Comparison of ENCODE assay signal across 23 cellular contexts in the genomic region with DNA sequence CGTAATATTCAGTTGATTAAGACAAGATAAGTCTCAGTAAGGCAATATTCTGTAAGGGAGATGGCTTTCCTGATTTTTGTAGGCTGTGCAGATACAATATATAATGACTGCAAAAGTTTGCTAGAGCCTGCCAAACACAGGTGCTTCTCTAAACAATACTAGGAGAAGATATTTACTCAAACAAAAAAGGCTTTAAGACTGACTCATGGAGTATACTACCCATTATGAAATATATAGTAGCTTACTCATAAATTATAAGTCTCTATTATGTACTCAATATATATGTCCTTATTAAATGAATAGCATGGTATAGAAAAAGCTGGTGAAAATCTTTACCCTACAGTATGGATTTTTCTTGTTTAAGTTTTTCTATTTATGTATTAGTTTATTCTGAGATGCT.
A peak's percentile ranks its signal among the peaks of the same experiment; 100 is the strongest.
DNase-seq lines count a peak whose midpoint lies in the region; ATAC-seq and TF ChIP-seq lines count a peak whose summit lies in the region.
"Had no signal": no experiment of that assay in that cellular context is flagged by ENCODE, and none has a peak within 500 bp of the region (broad histone marks: within the 10 kb centered on the region; RNA-seq: fewer than 3 reads in every experiment).

No MANE protein-coding gene starts in this region.

- H3K4me3 ChIP-seq in RWPE2 (ENCODE audit: severe bottlenecking) (no peak overlapping the region), epithelial cell of esophagus (ENCODE audit: low read length) (no peak overlapping the region)
- H3K4me3 ChIP-seq: A549; BLaER1 treated with 17β-estradiol and CSF1 and Interleukin-3, amounts not matched to agents 10 nM and 100 nM had no signal

- no peaks in the 10 kb centered on the region for H3K36me3 ChIP-seq in RWPE2 (ENCODE audit: low read depth)
- H3K36me3 ChIP-seq: BLaER1 treated with 17β-estradiol and CSF1 and Interleukin-3, amounts not matched to agents 10 nM and 100 nM had no signal

- H3K9me3 ChIP-seq in RWPE2 (ENCODE audit: severe bottlenecking): no peaks in the 10 kb centered on the region

- TF ChIP-seq CTCF in RWPE2 (IDR thresholded peaks at IDR 0.05; ENCODE audit: poor library complexity, severe bottlenecking) (no peak), epithelial cell of esophagus (IDR thresholded peaks at IDR 0.05; ENCODE audit: insufficient read depth, low read depth, low read length, missing control alignments) (no peak)

- H3K27ac ChIP-seq in RWPE2 (ENCODE audit: poor library complexity, severe bottlenecking): no peak overlapping the region
- H3K27ac ChIP-seq: 22Rv1; A549; BLaER1 treated with 17β-estradiol and CSF1 and Interleukin-3, amounts not matched to agents 10 nM and 100 nM; C4-2B had no signal

- ATAC-seq in RWPE2 (ENCODE audit: low read depth): peak; percentile 79
- ATAC-seq in esophagus mucosa: peak; percentile 80
- ATAC-seq: A549 had no signal

- no peaks in the 10 kb centered on the region for H3K27me3 ChIP-seq in RWPE2 (ENCODE audit: insufficient read depth, poor library complexity, severe bottlenecking)
- H3K27me3 ChIP-seq: BLaER1 treated with 17β-estradiol and CSF1 and Interleukin-3, amounts not matched to agents 10 nM and 100 nM had no signal

- peak; percentile 25 for DNase-seq in ELR (ENCODE audit: low read depth)
- DNase-seq in RWPE2 (ENCODE audit: low spot score): no peak
- DNase-seq in epithelial cell of esophagus (ENCODE audit: low read depth): peak; percentile 32
- no peak for DNase-seq in NCI-H774 (lab: John Stamatoyannopoulos, UW)
- no peak for DNase-seq in NOMO-1 (lab: John Stamatoyannopoulos, UW; ENCODE audit: unreplicated experiment in 2 of 2)
- no peak for DNase-seq in mucosa of gallbladder (ENCODE audit: low spot score)
- no peak for DNase-seq in middle frontal gyrus (ENCODE audit: extremely low spot score, low spot score)
- DNase-seq: AML-193; CD4-positive, alpha-beta T cell; CD8-positive, alpha-beta memory T cell; COR-L47; DMS 273 treated with DMSO at 0.1 percent for 48 hours; DMS153; DMS53; DMS79; DND-41; EL; GF-D8 had no signal

- H3K4me1 ChIP-seq in RWPE2 (ENCODE audit: insufficient read depth, poor library complexity, severe bottlenecking): peaks cover 7% of the 10 kb centered on the region
- H3K4me1 ChIP-seq: BLaER1 treated with 17β-estradiol and CSF1 and Interleukin-3, amounts not matched to agents 10 nM and 100 nM had no signal

Comparison
In these comparisons a context has a peak if more than half of its experiments do, and no peak if none do; other contexts are left out.
1. DNase-seq: peak in ELR (single experiment) and epithelial cell of esophagus (single experiment); none in RWPE2 (single experiment), NCI-H774 (single experiment), NOMO-1 (0 of 2), mucosa of gallbladder (single experiment) and middle frontal gyrus (single experiment).